1 cellular context compared by ENCODE assay signal in genomic region chr16:75000481-75001081, GRCh38.
TF ChIP-seq lines count a peak whose summit lies in the region.

No MANE protein-coding gene starts in this region.

TF ChIP-seq in HEK293, 187 proteins besides CTCF, POLR2A, EP300 and RAD21 (continued from another document):
- TF ChIP-seq PRDM10 (tag by site-specific recombination; IDR thresholded peaks at IDR 0.05) (no peak), ZNF658 (tag by site-specific recombination; IDR thresholded peaks at IDR 0.05) (no peak), ZNF157 (tag by site-specific recombination; IDR thresholded peaks at IDR 0.05) (no peak)
